Comparison of ENCODE assay signal across 1 cellular context in the genomic region with DNA sequence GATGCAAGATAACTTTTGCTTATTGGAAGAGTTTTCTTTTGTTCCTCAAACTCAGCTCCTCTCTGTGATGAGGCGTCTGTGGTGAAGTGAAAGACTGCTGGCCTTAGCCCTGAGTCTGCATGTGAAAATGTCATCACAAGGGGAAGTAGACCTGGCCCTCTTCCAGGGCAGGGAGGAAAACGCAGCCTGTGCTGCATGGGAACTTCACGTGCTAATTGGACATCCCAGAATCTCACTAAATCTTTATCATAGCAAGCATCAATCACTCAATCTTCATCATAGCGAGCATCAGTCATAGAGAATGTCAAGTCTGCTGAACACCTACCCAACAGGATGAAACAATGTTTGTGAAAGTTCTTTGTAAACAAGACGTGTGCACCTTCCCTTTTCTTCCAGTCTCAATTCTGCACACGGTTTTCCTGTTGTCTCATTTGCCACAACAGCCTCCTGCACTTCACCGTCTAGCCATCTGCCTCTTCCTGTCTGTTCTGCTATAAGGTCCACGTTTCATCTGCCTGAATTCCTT.
TF ChIP-seq lines count a peak whose summit lies in the region.

No MANE protein-coding gene starts in this region.

TF ChIP-seq in GM12878, 131 proteins besides CTCF, POLR2A, EP300 and RAD21 (continues in another document):
- 0 out of 2 replicates have a peak, but pooled peaks have one; percentile 33 for TF ChIP-seq GATAD2B (conservative IDR thresholded peaks at IDR 0.05; ENCODE audit: low read depth)
- no peak for TF ChIP-seq POLR2AphosphoS2 (IDR thresholded peaks at IDR 0.05; ENCODE audit: low read depth, low read length)
- TF ChIP-seq MYC (IDR thresholded peaks at IDR 0.05; ENCODE audit: insufficient read depth, insufficient read length, insufficient replicate concordance, low read length, severe bottlenecking), result no peak
- no peak for TF ChIP-seq RBBP5 (conservative IDR thresholded peaks at IDR 0.05)
- peak; percentile 80 for TF ChIP-seq IKZF1 (conservative IDR thresholded peaks at IDR 0.05)
- TF ChIP-seq NBN (IDR thresholded peaks at IDR 0.05), result peak; percentile 64; the same call in 1 of the 2 replicates
- TF ChIP-seq, protein P1, sequence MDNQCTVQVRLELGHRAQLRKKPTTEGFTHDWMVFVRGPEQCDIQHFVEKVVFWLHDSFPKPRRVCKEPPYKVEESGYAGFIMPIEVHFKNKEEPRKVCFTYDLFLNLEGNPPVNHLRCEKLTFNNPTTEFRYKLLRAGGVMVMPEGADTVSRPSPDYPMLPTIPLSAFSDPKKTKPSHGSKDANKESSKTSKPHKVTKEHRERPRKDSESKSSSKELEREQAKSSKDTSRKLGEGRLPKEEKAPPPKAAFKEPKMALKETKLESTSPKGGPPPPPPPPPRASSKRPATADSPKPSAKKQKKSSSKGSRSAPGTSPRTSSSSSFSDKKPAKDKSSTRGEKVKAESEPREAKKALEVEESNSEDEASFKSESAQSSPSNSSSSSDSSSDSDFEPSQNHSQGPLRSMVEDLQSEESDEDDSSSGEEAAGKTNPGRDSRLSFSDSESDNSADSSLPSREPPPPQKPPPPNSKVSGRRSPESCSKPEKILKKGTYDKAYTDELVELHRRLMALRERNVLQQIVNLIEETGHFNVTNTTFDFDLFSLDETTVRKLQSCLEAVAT (IDR thresholded peaks at IDR 0.05), result no peak; the same call in 1 of the 2 replicates
- TF ChIP-seq PML (IDR thresholded peaks at IDR 0.05; ENCODE audit: low read length), result no peak
- no peak for TF ChIP-seq LARP7 (IDR thresholded peaks at IDR 0.05)
- TF ChIP-seq E2F4 (IDR thresholded peaks at IDR 0.05; ENCODE audit: low read depth, low read length), result no peak
- TF ChIP-seq TAF1 (IDR thresholded peaks at IDR 0.05; ENCODE audit: borderline replicate concordance, low read depth, low read length), result no peak
- TF ChIP-seq, protein P2, sequence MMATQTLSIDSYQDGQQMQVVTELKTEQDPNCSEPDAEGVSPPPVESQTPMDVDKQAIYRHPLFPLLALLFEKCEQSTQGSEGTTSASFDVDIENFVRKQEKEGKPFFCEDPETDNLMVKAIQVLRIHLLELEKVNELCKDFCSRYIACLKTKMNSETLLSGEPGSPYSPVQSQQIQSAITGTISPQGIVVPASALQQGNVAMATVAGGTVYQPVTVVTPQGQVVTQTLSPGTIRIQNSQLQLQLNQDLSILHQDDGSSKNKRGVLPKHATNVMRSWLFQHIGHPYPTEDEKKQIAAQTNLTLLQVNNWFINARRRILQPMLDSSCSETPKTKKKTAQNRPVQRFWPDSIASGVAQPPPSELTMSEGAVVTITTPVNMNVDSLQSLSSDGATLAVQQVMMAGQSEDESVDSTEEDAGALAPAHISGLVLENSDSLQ (IDR thresholded peaks at IDR 0.05), result peak; percentile 79
- TF ChIP-seq ATF7 (IDR thresholded peaks at IDR 0.05; ENCODE audit: low read depth), result peak; percentile 46; the same call in 1 of the 2 replicates
- no peak for TF ChIP-seq ZBED1 (IDR thresholded peaks at IDR 0.05; ENCODE audit: borderline replicate concordance)
- TF ChIP-seq RUNX3 (IDR thresholded peaks at IDR 0.05; ENCODE audit: low read length), result no peak
- 0 out of 2 replicates have a peak, but pooled peaks have one; percentile 17 for TF ChIP-seq BCL11A (IDR thresholded peaks at IDR 0.05; ENCODE audit: low read depth, low read length)
- TF ChIP-seq CBFB (IDR thresholded peaks at IDR 0.05; ENCODE audit: low read depth), result no peak
- no peak for TF ChIP-seq SP1 (IDR thresholded peaks at IDR 0.05; ENCODE audit: low read depth, low read length)
- TF ChIP-seq, protein P3, sequence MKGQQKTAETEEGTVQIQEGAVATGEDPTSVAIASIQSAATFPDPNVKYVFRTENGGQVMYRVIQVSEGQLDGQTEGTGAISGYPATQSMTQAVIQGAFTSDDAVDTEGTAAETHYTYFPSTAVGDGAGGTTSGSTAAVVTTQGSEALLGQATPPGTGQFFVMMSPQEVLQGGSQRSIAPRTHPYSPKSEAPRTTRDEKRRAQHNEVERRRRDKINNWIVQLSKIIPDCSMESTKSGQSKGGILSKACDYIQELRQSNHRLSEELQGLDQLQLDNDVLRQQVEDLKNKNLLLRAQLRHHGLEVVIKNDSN (IDR thresholded peaks at IDR 0.05; ENCODE audit: borderline replicate concordance, extremely low read length, insufficient read depth, low read depth, low read length), result no peak
- no peak for TF ChIP-seq SIX5 (IDR thresholded peaks at IDR 0.05; ENCODE audit: low read depth, low read length, severe bottlenecking)
- TF ChIP-seq, protein P4, sequence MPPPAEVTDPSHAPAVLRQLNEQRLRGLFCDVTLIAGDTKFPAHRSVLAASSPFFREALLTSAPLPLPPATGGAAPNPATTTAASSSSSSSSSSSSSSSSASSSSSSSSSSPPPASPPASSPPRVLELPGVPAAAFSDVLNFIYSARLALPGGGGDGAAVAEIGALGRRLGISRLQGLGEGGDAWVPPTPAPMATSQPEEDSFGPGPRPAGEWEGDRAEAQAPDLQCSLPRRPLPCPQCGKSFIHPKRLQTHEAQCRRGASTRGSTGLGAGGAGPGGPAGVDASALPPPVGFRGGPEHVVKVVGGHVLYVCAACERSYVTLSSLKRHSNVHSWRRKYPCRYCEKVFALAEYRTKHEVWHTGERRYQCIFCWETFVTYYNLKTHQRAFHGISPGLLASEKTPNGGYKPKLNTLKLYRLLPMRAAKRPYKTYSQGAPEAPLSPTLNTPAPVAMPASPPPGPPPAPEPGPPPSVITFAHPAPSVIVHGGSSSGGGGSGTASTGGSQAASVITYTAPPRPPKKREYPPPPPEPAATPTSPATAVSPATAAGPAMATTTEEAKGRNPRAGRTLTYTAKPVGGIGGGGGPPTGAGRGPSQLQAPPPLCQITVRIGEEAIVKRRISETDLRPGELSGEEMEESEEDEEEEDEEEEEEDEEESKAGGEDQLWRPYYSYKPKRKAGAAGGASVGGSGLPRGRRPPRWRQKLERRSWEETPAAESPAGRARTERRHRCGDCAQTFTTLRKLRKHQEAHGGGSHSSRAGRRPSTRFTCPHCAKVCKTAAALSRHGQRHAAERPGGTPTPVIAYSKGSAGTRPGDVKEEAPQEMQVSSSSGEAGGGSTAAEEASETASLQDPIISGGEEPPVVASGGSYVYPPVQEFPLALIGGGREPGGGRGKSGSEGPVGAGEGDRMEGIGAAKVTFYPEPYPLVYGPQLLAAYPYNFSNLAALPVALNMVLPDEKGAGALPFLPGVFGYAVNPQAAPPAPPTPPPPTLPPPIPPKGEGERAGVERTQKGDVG (CRISPR knock-in tag; IDR thresholded peaks at IDR 0.05), result no peak
- TF ChIP-seq POLR2AphosphoS5 (IDR thresholded peaks at IDR 0.05; ENCODE audit: low read length), result peak; percentile 60; the same call in 1 of the 2 replicates
- TF ChIP-seq TBL1XR1 (IDR thresholded peaks at IDR 0.05; ENCODE audit: low read depth, low read length), result no peak
- no peak for TF ChIP-seq ESRRA (IDR thresholded peaks at IDR 0.05; ENCODE audit: low read length)
- TF ChIP-seq BHLHE40 (IDR thresholded peaks at IDR 0.05; ENCODE audit: borderline replicate concordance in 1 of 2, low read depth in 2 of 2, low read length in 1 of 2), result peak; percentile 70 to 81; a peak in 3 of 4 replicates
- TF ChIP-seq IKZF2 (IDR thresholded peaks at IDR 0.05), result peak; percentile 75 to 77
- TF ChIP-seq, protein P5, sequence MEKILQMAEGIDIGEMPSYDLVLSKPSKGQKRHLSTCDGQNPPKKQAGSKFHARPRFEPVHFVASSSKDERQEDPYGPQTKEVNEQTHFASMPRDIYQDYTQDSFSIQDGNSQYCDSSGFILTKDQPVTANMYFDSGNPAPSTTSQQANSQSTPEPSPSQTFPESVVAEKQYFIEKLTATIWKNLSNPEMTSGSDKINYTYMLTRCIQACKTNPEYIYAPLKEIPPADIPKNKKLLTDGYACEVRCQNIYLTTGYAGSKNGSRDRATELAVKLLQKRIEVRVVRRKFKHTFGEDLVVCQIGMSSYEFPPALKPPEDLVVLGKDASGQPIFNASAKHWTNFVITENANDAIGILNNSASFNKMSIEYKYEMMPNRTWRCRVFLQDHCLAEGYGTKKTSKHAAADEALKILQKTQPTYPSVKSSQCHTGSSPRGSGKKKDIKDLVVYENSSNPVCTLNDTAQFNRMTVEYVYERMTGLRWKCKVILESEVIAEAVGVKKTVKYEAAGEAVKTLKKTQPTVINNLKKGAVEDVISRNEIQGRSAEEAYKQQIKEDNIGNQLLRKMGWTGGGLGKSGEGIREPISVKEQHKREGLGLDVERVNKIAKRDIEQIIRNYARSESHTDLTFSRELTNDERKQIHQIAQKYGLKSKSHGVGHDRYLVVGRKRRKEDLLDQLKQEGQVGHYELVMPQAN (conservative IDR thresholded peaks at IDR 0.05), result no peak
- no peak for TF ChIP-seq NFXL1 (IDR thresholded peaks at IDR 0.05; ENCODE audit: borderline replicate concordance)
- TF ChIP-seq DPF2 (IDR thresholded peaks at IDR 0.05), result no peak; the same call in 1 of the 2 replicates
- TF ChIP-seq JUNB (IDR thresholded peaks at IDR 0.05), result no peak
- TF ChIP-seq HCFC1 (IDR thresholded peaks at IDR 0.05; ENCODE audit: low read length), result no peak
- TF ChIP-seq, protein P6, sequence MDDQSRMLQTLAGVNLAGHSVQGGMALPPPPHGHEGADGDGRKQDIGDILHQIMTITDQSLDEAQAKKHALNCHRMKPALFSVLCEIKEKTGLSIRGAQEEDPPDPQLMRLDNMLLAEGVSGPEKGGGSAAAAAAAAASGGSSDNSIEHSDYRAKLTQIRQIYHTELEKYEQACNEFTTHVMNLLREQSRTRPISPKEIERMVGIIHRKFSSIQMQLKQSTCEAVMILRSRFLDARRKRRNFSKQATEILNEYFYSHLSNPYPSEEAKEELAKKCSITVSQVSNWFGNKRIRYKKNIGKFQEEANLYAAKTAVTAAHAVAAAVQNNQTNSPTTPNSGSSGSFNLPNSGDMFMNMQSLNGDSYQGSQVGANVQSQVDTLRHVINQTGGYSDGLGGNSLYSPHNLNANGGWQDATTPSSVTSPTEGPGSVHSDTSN (IDR thresholded peaks at IDR 0.05; ENCODE audit: insufficient replicate concordance, low read depth, low read length), result peak; percentile 50
- TF ChIP-seq CHD1 (IDR thresholded peaks at IDR 0.05; ENCODE audit: low read depth, low read length), result no peak
- no peak for TF ChIP-seq CHD4 (IDR thresholded peaks at IDR 0.05)
- TF ChIP-seq EGR1 (IDR thresholded peaks at IDR 0.05; ENCODE audit: borderline replicate concordance in 1 of 2, low read depth in 2 of 2, low read length in 2 of 2), result no peak
- peak; percentile 22 for TF ChIP-seq MEF2B (IDR thresholded peaks at IDR 0.05; ENCODE audit: partially characterized antibody, poor library complexity, severe bottlenecking)
- TF ChIP-seq ASH2L (IDR thresholded peaks at IDR 0.05; ENCODE audit: borderline replicate concordance, low read depth), result no peak
- no peak for TF ChIP-seq MEF2A (IDR thresholded peaks at IDR 0.05; ENCODE audit: insufficient read depth, low read depth, low read length)
- TF ChIP-seq TCF12 (IDR thresholded peaks at IDR 0.05; ENCODE audit: low read depth, low read length), result peak; percentile 57; the same call in 1 of the 2 replicates
- TF ChIP-seq IRF3 (IDR thresholded peaks at IDR 0.05), result no peak
- no peak for TF ChIP-seq IRF4 (IDR thresholded peaks at IDR 0.05; ENCODE audit: low read depth, low read length)
- TF ChIP-seq CHD2 (IDR thresholded peaks at IDR 0.05; ENCODE audit: borderline replicate concordance, low read depth, low read length), result no peak
- TF ChIP-seq, protein P7, sequence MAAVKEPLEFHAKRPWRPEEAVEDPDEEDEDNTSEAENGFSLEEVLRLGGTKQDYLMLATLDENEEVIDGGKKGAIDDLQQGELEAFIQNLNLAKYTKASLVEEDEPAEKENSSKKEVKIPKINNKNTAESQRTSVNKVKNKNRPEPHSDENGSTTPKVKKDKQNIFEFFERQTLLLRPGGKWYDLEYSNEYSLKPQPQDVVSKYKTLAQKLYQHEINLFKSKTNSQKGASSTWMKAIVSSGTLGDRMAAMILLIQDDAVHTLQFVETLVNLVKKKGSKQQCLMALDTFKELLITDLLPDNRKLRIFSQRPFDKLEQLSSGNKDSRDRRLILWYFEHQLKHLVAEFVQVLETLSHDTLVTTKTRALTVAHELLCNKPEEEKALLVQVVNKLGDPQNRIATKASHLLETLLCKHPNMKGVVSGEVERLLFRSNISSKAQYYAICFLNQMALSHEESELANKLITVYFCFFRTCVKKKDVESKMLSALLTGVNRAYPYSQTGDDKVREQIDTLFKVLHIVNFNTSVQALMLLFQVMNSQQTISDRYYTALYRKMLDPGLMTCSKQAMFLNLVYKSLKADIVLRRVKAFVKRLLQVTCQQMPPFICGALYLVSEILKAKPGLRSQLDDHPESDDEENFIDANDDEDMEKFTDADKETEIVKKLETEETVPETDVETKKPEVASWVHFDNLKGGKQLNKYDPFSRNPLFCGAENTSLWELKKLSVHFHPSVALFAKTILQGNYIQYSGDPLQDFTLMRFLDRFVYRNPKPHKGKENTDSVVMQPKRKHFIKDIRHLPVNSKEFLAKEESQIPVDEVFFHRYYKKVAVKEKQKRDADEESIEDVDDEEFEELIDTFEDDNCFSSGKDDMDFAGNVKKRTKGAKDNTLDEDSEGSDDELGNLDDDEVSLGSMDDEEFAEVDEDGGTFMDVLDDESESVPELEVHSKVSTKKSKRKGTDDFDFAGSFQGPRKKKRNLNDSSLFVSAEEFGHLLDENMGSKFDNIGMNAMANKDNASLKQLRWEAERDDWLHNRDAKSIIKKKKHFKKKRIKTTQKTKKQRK (IDR thresholded peaks at IDR 0.05; ENCODE audit: low read depth, low read length), result no peak
- TF ChIP-seq SRF (IDR thresholded peaks at IDR 0.05; ENCODE audit: low read depth in 2 of 2, low read length in 2 of 2), result no peak
- no peak for TF ChIP-seq HDAC2 (IDR thresholded peaks at IDR 0.05)
- 0 out of 2 replicates have a peak, but pooled peaks have one; percentile 32 for TF ChIP-seq SPI1 (IDR thresholded peaks at IDR 0.05; ENCODE audit: borderline replicate concordance, insufficient read depth, low read depth, low read length)
- no peak for TF ChIP-seq STAT3 (IDR thresholded peaks at IDR 0.05; ENCODE audit: low read depth, low read length)
- TF ChIP-seq RB1 (IDR thresholded peaks at IDR 0.05; ENCODE audit: borderline replicate concordance), result no peak
- TF ChIP-seq PAX5 (IDR thresholded peaks at IDR 0.05; ENCODE audit: borderline replicate concordance, low read depth, low read length), result peak; percentile 53; the same call in 1 of the 2 replicates
